Comparison of ENCODE assay signal across 8 cellular contexts in the genomic region with DNA sequence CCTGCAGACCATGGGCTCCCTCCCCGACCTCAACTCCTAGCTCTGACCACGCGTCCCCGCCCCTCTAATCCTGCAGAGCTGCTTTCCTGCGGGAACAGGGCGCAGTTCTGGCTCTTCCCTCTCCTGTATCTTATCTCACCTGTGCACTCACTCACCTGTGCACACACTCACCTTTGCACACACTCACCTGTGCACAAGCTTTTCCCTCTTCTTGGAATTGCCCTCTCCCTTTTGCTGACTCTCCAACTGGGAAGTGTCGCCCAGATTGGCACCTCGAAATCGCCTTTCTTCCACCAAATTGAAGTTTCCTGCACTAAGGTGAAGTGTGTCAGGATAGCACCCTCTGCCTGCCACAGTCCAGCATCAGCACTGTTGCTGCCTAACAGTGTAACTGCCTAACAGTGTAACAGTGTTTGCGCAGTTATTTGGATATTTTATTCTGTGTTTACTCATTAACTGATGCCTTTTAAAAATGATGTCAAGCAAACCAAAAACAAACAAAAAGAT. TPM values are rescaled to one million over a fixed set of nuclear protein-coding genes. Genes with fewer than 3 reads are reported as not detected.
DNase-seq lines count a peak whose midpoint lies in the region; ATAC-seq, FAIRE-seq and TF ChIP-seq lines count a peak whose summit lies in the region.

No MANE protein-coding gene starts in this region.

- H3K4me3 Mint-ChIP-seq in neural progenitor cell = peak overlapping the region; percentile 91

- H2AFZ ChIP-seq in neural progenitor cell (replicated peaks) = peak overlapping the region; percentile 78

- peaks cover 5% of the 10 kb centered on the region for H3K9me3 Mint-ChIP-seq in neural progenitor cell

- H3K4me3 ChIP-seq in fibroblast of mammary gland (ENCODE audit: control insufficient read depth, low read depth, low read length) (peak overlapping the region; percentile 43), neural progenitor cell (peak overlapping the region; percentile 65)

- H3K9ac ChIP-seq in neural progenitor cell = no peak overlapping the region

- peaks cover 61% of the 10 kb centered on the region for H3K27me3 ChIP-seq in neural progenitor cell

- H3K9me3 ChIP-seq in neural progenitor cell (ENCODE audit: low read depth) = no peaks in the 10 kb centered on the region

- peak overlapping the region; percentile 93 for H3K4me2 ChIP-seq in neural progenitor cell

- no peaks in the 10 kb centered on the region for H4K20me1 ChIP-seq in neural progenitor cell (ENCODE audit: low read depth)

- H3K4me1 Mint-ChIP-seq in neural progenitor cell = peaks cover 11% of the 10 kb centered on the region

- TF ChIP-seq POLR2A in GM12892 (IDR thresholded peaks at IDR 0.05; ENCODE audit: low read depth, low read length) = no peak

- TF ChIP-seq CTCF in fibroblast of mammary gland (conservative IDR thresholded peaks at IDR 0.05; ENCODE audit: control insufficient read depth, insufficient read depth, low read depth, low read length) (peak; percentile 38), neural progenitor cell (IDR thresholded peaks at IDR 0.05) (peak; percentile 60)

- no peaks in the 10 kb centered on the region for H3K79me2 ChIP-seq in neural progenitor cell (ENCODE audit: low read depth)

- H3K36me3 ChIP-seq in neural progenitor cell = no peaks in the 10 kb centered on the region

- peaks cover 7% of the 10 kb centered on the region for H3K27me3 Mint-ChIP-seq in neural progenitor cell (ENCODE audit: insufficient read depth, low read depth)

- peaks cover 3% of the 10 kb centered on the region for H3K4me1 ChIP-seq in neural progenitor cell

- DNase-seq in ACHN = peak; percentile 39
- no peak for DNase-seq in GM12892 (ENCODE audit: insufficient read length)
- peak; percentile 32 to 45 for DNase-seq in NCI-H1930 (lab: John Stamatoyannopoulos, UW)
- peak; percentile 21 for DNase-seq in activated CD4-positive, alpha-beta T cell treated with anti-CD3 and anti-CD28 coated beads, Interleukin-2, amount 50 U/mL, for 1 hour
- peak; percentile 24 for DNase-seq in fibroblast of mammary gland (ENCODE audit: low read depth)
- DNase-seq in neural progenitor cell (ENCODE audit: low spot score) = peak; percentile 67
- no peak for DNase-seq in amniotic stem cell (lab: John Stamatoyannopoulos, UW)

- in situ Hi-C loops in ACHN (cut with HindIII; ENCODE audit: low pct_ligation_motif_present, low pct_unique_long_range_greater_than_20kb, low sequenced_read_pairs) = no loop called here

- H3F3A ChIP-seq in neural progenitor cell (ENCODE audit: low read depth) = no peaks in the 10 kb centered on the region

- peak; percentile 43 for ATAC-seq in HG02884 (IDR thresholded peaks at IDR 0.05; ENCODE audit: unreplicated experiment)

- FAIRE-seq in GM12892 (lab: Jason Lieb, UNC) = peak; percentile 86

- no peak overlapping the region for H3K27ac ChIP-seq in neural progenitor cell

- peak overlapping the region; percentile 36 for H3K27ac Mint-ChIP-seq in neural progenitor cell

- H3K36me3 Mint-ChIP-seq in neural progenitor cell = no peaks in the 10 kb centered on the region

RNA-seq across cellular contexts. Expression of gene CMPK2, which starts 0.6 kb away (rescaled TPM):
- 2.9 TPM for polyA plus RNA-seq in GM12892 (2012; ENCODE audit: missing spikeins)
- total RNA-seq in neural progenitor cell (ENCODE audit: low replicate concordance) = 0.31 TPM in 1 of 2 replicates, not detected in the other

RNA-seq across cellular contexts. Expression of gene RSAD2, which starts 11.3 kb away (rescaled TPM):
- polyA plus RNA-seq in GM12892 (2012; ENCODE audit: missing spikeins) = 1.5 TPM
- total RNA-seq in neural progenitor cell (ENCODE audit: low replicate concordance) = not detected in 2 replicates

RNA-seq across cellular contexts. Expression of gene RNF144A, which starts 50.9 kb away (rescaled TPM):
- polyA plus RNA-seq in GM12892 (2012; ENCODE audit: missing spikeins) = 2.1 TPM
- 29.0 and 32.0 TPM in 2 replicates for total RNA-seq in neural progenitor cell (ENCODE audit: low replicate concordance)

Comparison
In these comparisons a context has a peak if more than half of its experiments do, and no peak if none do; other contexts are left out.
1. DNase-seq: peak in ACHN (single experiment), NCI-H1930 (2 of 2), activated CD4-positive, alpha-beta T cell treated with anti-CD3 and anti-CD28 coated beads, Interleukin-2, amount 50 U/mL, for 1 hour (single experiment), fibroblast of mammary gland (single experiment) and neural progenitor cell (single experiment); none in GM12892 (single experiment) and amniotic stem cell (single experiment).